ENCODE assay signal across 8 cellular contexts in genomic region chr7:1059200-1060091, GRCh38. TPM values are rescaled to one million over a fixed set of nuclear protein-coding genes. Genes with fewer than 3 reads are reported as not detected.
DNase-seq lines count a peak whose midpoint lies in the region; ATAC-seq and TF ChIP-seq lines count a peak whose summit lies in the region.

No MANE protein-coding gene starts in this region.

- H3K27me3 Mint-ChIP-seq in activated T-cell treated with anti-CD3 and anti-CD28 coated beads, Interleukin-2, amount 50 U/mL, for 4 hours (ENCODE audit: low read depth) = no peaks in the 10 kb centered on the region

- 54% methylated on average over 14 of the region's 55 CpGs for WGBS in hepatocyte (ENCODE audit: low lambda C conversion rate, missing lambda C conversion rate)

- no peaks in the 10 kb centered on the region for H3K9me2 ChIP-seq in hepatocyte (replicated peaks; ENCODE audit: insufficient read depth)

- no peak overlapping the region for H2AFZ ChIP-seq in hepatocyte

- H3K79me2 ChIP-seq in hepatocyte = no peaks in the 10 kb centered on the region

- no peak for TF ChIP-seq CTCF in WERI-Rb-1 (IDR thresholded peaks at IDR 0.05; ENCODE audit: low read depth, low read length)
- TF ChIP-seq CTCF in hepatocyte (IDR thresholded peaks at IDR 0.05; ENCODE audit: poor library complexity) = no peak

- peak; percentile 57 to 58 for ATAC-seq in activated T-cell treated with anti-CD3 and anti-CD28 coated beads, Interleukin-2, amount 50 U/mL, for 4 hours
- ATAC-seq in HG03135 (IDR thresholded peaks at IDR 0.05; ENCODE audit: unreplicated experiment) = no peak
- ATAC-seq in GM21528 (IDR thresholded peaks at IDR 0.05; ENCODE audit: low FRiP score, unreplicated experiment) = no peak

- peaks cover 15% of the 10 kb centered on the region for H3K4me1 ChIP-seq in hepatocyte (ENCODE audit: insufficient read depth)

- H3K27ac ChIP-seq in WERI-Rb-1 (no peak overlapping the region), hepatocyte (peak overlapping the region; percentile 37), temporal lobe (ENCODE audit: low read depth, low read length) (peak overlapping the region; percentile 56)

- no peaks in the 10 kb centered on the region for H4K20me1 ChIP-seq in hepatocyte (ENCODE audit: insufficient read depth, poor library complexity, severe bottlenecking)

- peaks cover 4% of the 10 kb centered on the region for H3K36me3 Mint-ChIP-seq in activated T-cell treated with anti-CD3 and anti-CD28 coated beads, Interleukin-2, amount 50 U/mL, for 4 hours (ENCODE audit: insufficient read depth)

- H3K36me3 ChIP-seq in WERI-Rb-1 = peaks cover 6% of the 10 kb centered on the region
- no peaks in the 10 kb centered on the region for H3K36me3 ChIP-seq in hepatocyte (replicated peaks; ENCODE audit: insufficient read depth, low read depth)

- DNase-seq in activated T-cell treated with anti-CD3 and anti-CD28 coated beads, Interleukin-2, amount 50 U/mL, for 4 hours = no peak
- DNase-seq in activated T-cell treated with anti-CD3 and anti-CD28 coated beads, Interleukin-2, amount 50 U/mL, for 1 hour = no peak
- DNase-seq in WERI-Rb-1 (peak; percentile 95), hepatocyte (ENCODE audit: low spot score) (peak; percentile 66), NCI-H2196 treated with DMSO at 0.1 percent for 48 hours (lab: John Stamatoyannopoulos, UW; ENCODE audit: unreplicated experiment) (no peak)

- H3K9me3 Mint-ChIP-seq in activated T-cell treated with anti-CD3 and anti-CD28 coated beads, Interleukin-2, amount 50 U/mL, for 4 hours = no peaks in the 10 kb centered on the region

- H3K9me3 ChIP-seq in WERI-Rb-1 (ENCODE audit: severe bottlenecking) (no peaks in the 10 kb centered on the region), hepatocyte (ENCODE audit: low read depth) (no peaks in the 10 kb centered on the region)

- peak overlapping the region; percentile 66 for H3K4me2 ChIP-seq in hepatocyte

- H3K4me1 Mint-ChIP-seq in activated T-cell treated with anti-CD3 and anti-CD28 coated beads, Interleukin-2, amount 50 U/mL, for 4 hours (ENCODE audit: low read depth) = peaks cover 22% of the 10 kb centered on the region

- H3K4me3 Mint-ChIP-seq in activated T-cell treated with anti-CD3 and anti-CD28 coated beads, Interleukin-2, amount 50 U/mL, for 4 hours = no peak overlapping the region

- H3K27me3 ChIP-seq in WERI-Rb-1 (ENCODE audit: insufficient read depth, low read depth, severe bottlenecking) (no peaks in the 10 kb centered on the region), hepatocyte (no peaks in the 10 kb centered on the region)

- H3K4me3 ChIP-seq in WERI-Rb-1 (ENCODE audit: low read depth, low read length) = peak overlapping the region; percentile 41
- H3K4me3 ChIP-seq in hepatocyte = no peak overlapping the region

RNA-seq across cellular contexts. Expression of gene GPR146, which starts 15.1 kb away (rescaled TPM):
- under 1 TPM in 2 of 3 donors, not detected in 1; 0.21 to 0.52 TPM for total RNA-seq in activated T-cell treated with anti-CD3 and anti-CD28 coated beads, Interleukin-2, amount 50 U/mL, for 4 hours
- 5.2 and 6.5 TPM in 2 replicates for total RNA-seq in hepatocyte
- polyA plus RNA-seq in hepatocyte = 2.1 and 2.6 TPM in 2 replicates
- total RNA-seq in temporal lobe = 1.2 TPM

RNA-seq across cellular contexts. Expression of gene GPER1, which starts 28.5 kb away (rescaled TPM):
- under 1 TPM; 0.08 to 0.11 (median 0.08) TPM for total RNA-seq in activated T-cell treated with anti-CD3 and anti-CD28 coated beads, Interleukin-2, amount 50 U/mL, for 4 hours
- total RNA-seq in hepatocyte (3.6 and 4.5 TPM in 2 replicates), temporal lobe (0.98 TPM)
- polyA plus RNA-seq in hepatocyte = 9.1 and 11.1 TPM in 2 replicates

Comparison
In these comparisons a context has a peak if more than half of its experiments do, and no peak if none do; other contexts are left out.
1. ATAC-seq: peak in activated T-cell treated with anti-CD3 and anti-CD28 coated beads, Interleukin-2, amount 50 U/mL, for 4 hours (2 of 2); none in HG03135 (single experiment) and GM21528 (single experiment).
2. DNase-seq: peak in WERI-Rb-1 (single experiment) and hepatocyte (single experiment); none in activated T-cell treated with anti-CD3 and anti-CD28 coated beads, Interleukin-2, amount 50 U/mL, for 4 hours (single experiment), activated T-cell treated with anti-CD3 and anti-CD28 coated beads, Interleukin-2, amount 50 U/mL, for 1 hour (single experiment) and NCI-H2196 treated with DMSO at 0.1 percent for 48 hours (single experiment).